In the genomic region with DNA sequence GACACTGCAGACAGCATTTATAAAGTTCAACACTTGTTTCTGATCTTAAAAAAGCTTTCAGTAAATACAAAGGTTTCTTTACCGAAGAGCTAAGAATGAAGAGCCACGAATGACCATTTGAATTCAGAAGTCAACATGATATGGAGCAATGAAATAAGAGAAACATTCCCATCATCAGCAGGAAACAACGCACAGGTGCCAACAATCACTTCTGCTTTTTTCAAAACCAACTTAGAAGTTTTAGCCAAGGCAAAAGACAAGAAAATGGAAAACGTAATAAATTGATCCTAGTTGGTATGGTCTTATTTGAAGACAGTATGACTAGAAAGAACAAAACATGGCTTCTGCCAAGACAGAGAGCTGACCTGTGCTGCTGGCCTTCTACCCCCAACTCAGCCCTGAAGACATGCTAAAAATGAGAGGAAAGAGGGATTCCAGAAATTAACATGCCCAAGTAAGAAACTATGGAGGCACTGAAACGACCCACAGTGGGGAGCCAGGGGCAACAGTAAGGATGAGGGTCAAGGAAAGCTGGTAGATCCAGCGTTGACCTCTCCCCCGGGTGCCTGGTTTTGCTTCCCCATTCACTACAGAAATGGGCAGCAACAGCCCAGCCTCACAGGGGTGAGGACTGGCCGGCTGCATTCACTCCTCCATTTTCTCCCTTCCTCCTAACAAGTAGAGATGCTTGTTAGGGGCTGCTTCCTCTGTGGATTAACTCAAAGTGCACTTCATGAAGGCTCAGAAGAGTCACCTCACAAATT, we compare ENCODE assay signal across 1 cellular context.
A peak's percentile ranks its signal among the peaks of the same experiment; 100 is the strongest.
TF ChIP-seq lines count a peak whose summit lies in the region.

No MANE protein-coding gene starts in this region.

TF ChIP-seq in K562, 482 proteins besides CTCF, POLR2A, EP300 and RAD21:
- TF ChIP-seq SPI1 (IDR thresholded peaks at IDR 0.05; ENCODE audit: borderline replicate concordance, low read depth, low read length) (peak; percentile 67), CEBPB (tag; IDR thresholded peaks at IDR 0.05) (no peak), ZNF41 (CRISPR knock-in tag; conservative IDR thresholded peaks at IDR 0.05) (no peak), KDM1A (IDR thresholded peaks at IDR 0.05) (no peak), SRSF1 (IDR thresholded peaks at IDR 0.05; ENCODE audit: low read depth, low read length) (no peak), ZBTB17 (CRISPR knock-in tag; IDR thresholded peaks at IDR 0.05) (no peak), NR4A1 (CRISPR knock-in tag; IDR thresholded peaks at IDR 0.05) (no peak), NR4A1 (tag; IDR thresholded peaks at IDR 0.05) (no peak)
- TF ChIP-seq, protein P1, sequence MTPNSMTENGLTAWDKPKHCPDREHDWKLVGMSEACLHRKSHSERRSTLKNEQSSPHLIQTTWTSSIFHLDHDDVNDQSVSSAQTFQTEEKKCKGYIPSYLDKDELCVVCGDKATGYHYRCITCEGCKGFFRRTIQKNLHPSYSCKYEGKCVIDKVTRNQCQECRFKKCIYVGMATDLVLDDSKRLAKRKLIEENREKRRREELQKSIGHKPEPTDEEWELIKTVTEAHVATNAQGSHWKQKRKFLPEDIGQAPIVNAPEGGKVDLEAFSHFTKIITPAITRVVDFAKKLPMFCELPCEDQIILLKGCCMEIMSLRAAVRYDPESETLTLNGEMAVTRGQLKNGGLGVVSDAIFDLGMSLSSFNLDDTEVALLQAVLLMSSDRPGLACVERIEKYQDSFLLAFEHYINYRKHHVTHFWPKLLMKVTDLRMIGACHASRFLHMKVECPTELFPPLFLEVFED (CRISPR knock-in tag; conservative IDR thresholded peaks at IDR 0.05), result no peak
